Comparison of ENCODE assay signal across 31 cellular contexts in genomic region chr10:60621018-60621417, GRCh38.
DNase-seq lines count a peak whose midpoint lies in the region; ATAC-seq and TF ChIP-seq lines count a peak whose summit lies in the region.
"Had no signal": no experiment of that assay in that cellular context is flagged by ENCODE, and none has a peak within 500 bp of the region (broad histone marks: within the 10 kb centered on the region; RNA-seq: fewer than 3 reads in every experiment).

No MANE protein-coding gene starts in this region.

- no peak for DNase-seq in left lung
- peak; percentile 29 to 46 for DNase-seq in thyroid gland
- DNase-seq in upper lobe of right lung, result no peak
- DNase-seq in SW480 (ENCODE audit: low spot score), result no peak
- no peak for DNase-seq in stimulated activated CD4-positive, alpha-beta T cell treated with anti-CD3 and anti-CD28 coated beads, Interleukin-12 subunit alpha, Interleukin-12 subunit beta, amount 100 ng/mL, for 4 hours
- DNase-seq: 8988T; ACHN; AML-193; BE2C; C1 segment of cervical spinal cord; Caco-2; Calu3; CD4-positive, alpha-beta memory T cell; CD4-positive, alpha-beta T cell; CD4-positive, CD25-positive, alpha-beta regulatory T cell; CD8-positive, alpha-beta memory T cell; CD8-positive, alpha-beta T cell; COR-L47; DMS 273 treated with DMSO at 0.1 percent for 48 hours; DMS153; DMS53; DMS79; DMS79 treated with DMSO at 0.1 percent for 48 hours; DND-41; EL had no signal

- TF ChIP-seq POLR2A in thyroid gland (IDR thresholded peaks at IDR 0.05), result no peak

- H3K4me1 ChIP-seq in left lung, result no peaks in the 10 kb centered on the region
- peaks cover 0 to 8% of the 10 kb centered on the region in 2 donors for H3K4me1 ChIP-seq in thyroid gland
- H3K4me1 ChIP-seq in upper lobe of right lung, result no peaks in the 10 kb centered on the region
- H3K4me1 ChIP-seq: A549; BE2C; BLaER1; BLaER1 treated with 17β-estradiol and CSF1 and Interleukin-3, amounts not matched to agents 10 nM and 100 nM had no signal

- H3K4me3 ChIP-seq in left lung (no peak overlapping the region), thyroid gland (replicated peaks in 1 of 3) (no peak overlapping the region), upper lobe of right lung (no peak overlapping the region)
- H3K4me3 ChIP-seq: A549; BLaER1; BLaER1 treated with 17β-estradiol and CSF1 and Interleukin-3, amounts not matched to agents 10 nM and 100 nM had no signal

- H3K9me3 ChIP-seq in left lung, result no peaks in the 10 kb centered on the region
- no peaks in the 10 kb centered on the region for H3K9me3 ChIP-seq in thyroid gland
- no peaks in the 10 kb centered on the region for H3K9me3 ChIP-seq in upper lobe of right lung
- H3K9me3 ChIP-seq: A549; BE2C; BLaER1; BLaER1 treated with 17β-estradiol and CSF1 and Interleukin-3, amounts not matched to agents 10 nM and 100 nM; Caco-2 had no signal

- WGBS in thyroid gland, 2 donors, result 34 to 64% methylated on average over 3 of the region's 3 CpGs

- H3K36me3 ChIP-seq in left lung (no peaks in the 10 kb centered on the region), thyroid gland (no peaks in the 10 kb centered on the region), upper lobe of right lung (no peaks in the 10 kb centered on the region)
- H3K36me3 ChIP-seq: BE2C; BLaER1; BLaER1 treated with 17β-estradiol and CSF1 and Interleukin-3, amounts not matched to agents 10 nM and 100 nM had no signal

- H3K27me3 ChIP-seq in left lung, result no peaks in the 10 kb centered on the region
- H3K27me3 ChIP-seq in thyroid gland, result no peaks in the 10 kb centered on the region
- H3K27me3 ChIP-seq in upper lobe of right lung, result no peaks in the 10 kb centered on the region
- H3K27me3 ChIP-seq: BE2C; BLaER1; BLaER1 treated with 17β-estradiol and CSF1 and Interleukin-3, amounts not matched to agents 10 nM and 100 nM had no signal

- ATAC-seq in left lung (peak; percentile 78), upper lobe of right lung (peak; percentile 57), GM19452 (IDR thresholded peaks at IDR 0.05; ENCODE audit: unreplicated experiment) (no peak)
- ATAC-seq: A549; CD8-positive, alpha-beta T cell had no signal

- H3K27ac ChIP-seq in left lung (no peak overlapping the region), thyroid gland (no peak overlapping the region), upper lobe of right lung (no peak overlapping the region)
- H3K27ac ChIP-seq: 22Rv1; A549; BLaER1; BLaER1 treated with 17β-estradiol and CSF1 and Interleukin-3, amounts not matched to agents 10 nM and 100 nM; C4-2B had no signal

- TF ChIP-seq CTCF in left lung (IDR thresholded peaks at IDR 0.05) (no peak), thyroid gland (IDR thresholded peaks at IDR 0.05) (no peak), upper lobe of right lung (IDR thresholded peaks at IDR 0.05) (no peak)

- intact Hi-C loops in left lung (cut with DNase I), result no loop called here
- intact Hi-C loops in thyroid gland (cut with DNase I), result no loop called here
- intact Hi-C loops in upper lobe of right lung (cut with DNase I), result no loop called here

Comparison
In these comparisons a context has a peak if more than half of its experiments do, and no peak if none do; other contexts are left out.
1. DNase-seq: peak in thyroid gland (2 of 2); none in left lung (0 of 2), upper lobe of right lung (single experiment), SW480 (single experiment) and stimulated activated CD4-positive, alpha-beta T cell treated with anti-CD3 and anti-CD28 coated beads, Interleukin-12 subunit alpha, Interleukin-12 subunit beta, amount 100 ng/mL, for 4 hours (single experiment).